In genomic region chr13:74819549-74819948, GRCh38 we compare ENCODE assay signal across 19 cellular contexts.
DNase-seq lines count a peak whose midpoint lies in the region; ATAC-seq, FAIRE-seq and TF ChIP-seq lines count a peak whose summit lies in the region.
"Had no signal": no experiment of that assay in that cellular context is flagged by ENCODE, and none has a peak within 500 bp of the region (broad histone marks: within the 10 kb centered on the region; RNA-seq: fewer than 3 reads in every experiment).

No MANE protein-coding gene starts in this region.

- no peaks in the 10 kb centered on the region for H3K27me3 ChIP-seq in bronchial epithelial cell (ENCODE audit: control insufficient read depth, insufficient read depth, low read length)
- H3K27me3 ChIP-seq: BE2C had no signal

- H3K4me1 Mint-ChIP-seq in T-helper 17 cell: no peaks in the 10 kb centered on the region
- H3K4me1 Mint-ChIP-seq: CD4-positive, CD25-positive, alpha-beta regulatory T cell had no signal

- no TSS peak for BruUV-seq in OCI-LY7 (replicated peaks; lab: Mats Ljungman, UMichigan)

- H3K36me3 ChIP-seq in bronchial epithelial cell (ENCODE audit: control insufficient read depth, insufficient read depth, low read length) (no peaks in the 10 kb centered on the region), OCI-LY7 (ENCODE audit: insufficient read depth, low read length) (no peaks in the 10 kb centered on the region)
- H3K36me3 ChIP-seq: BE2C, HAP-1 had no signal

- no peaks in the 10 kb centered on the region for H3K4me1 ChIP-seq in OCI-LY7 (ENCODE audit: insufficient read depth, low read length, poor library complexity, severe bottlenecking)
- H3K4me1 ChIP-seq: BE2C, HAP-1 had no signal

- POLR2A ChIA-PET in OCI-LY7 (lab: Charles Lee): no interaction called here

- H3K27me3 Mint-ChIP-seq in T-helper 17 cell: peaks cover 11% of the 10 kb centered on the region

- no peaks in the 10 kb centered on the region for H3K9me2 ChIP-seq in OCI-LY7 (ENCODE audit: insufficient read depth, low read length)

- H3K27ac Mint-ChIP-seq in T-helper 17 cell: no peak overlapping the region

- intact Hi-C loops in OCI-LY7 (cut with micrococcal nuclease; ENCODE audit: unreplicated experiment): no loop called here

- no peak overlapping the region for H2AFZ ChIP-seq in OCI-LY7 (ENCODE audit: low read length)
- H2AFZ ChIP-seq: GM23248 had no signal

- H3K9me3 ChIP-seq in OCI-LY7 (ENCODE audit: low read length): no peaks in the 10 kb centered on the region
- no peaks in the 10 kb centered on the region for H3K9me3 ChIP-seq in T-helper 17 cell (ENCODE audit: control insufficient read depth, low read length, poor library complexity, severe bottlenecking)
- H3K9me3 ChIP-seq: BE2C, HAP-1 had no signal

- FAIRE-seq in bronchial epithelial cell (lab: Jason Lieb, UNC): no peak
- FAIRE-seq: A204.1, GM19239 had no signal

- in situ Hi-C loops in SK-MEL-5 (cut with HindIII; ENCODE audit: low pct_unique_long_range_greater_than_20kb, low sequenced_read_pairs): no loop called here

- no peak for ATAC-seq in T-helper 17 cell
- ATAC-seq: GM12878 had no signal

- no peak for TF ChIP-seq CTCF in bronchial epithelial cell (IDR thresholded peaks at IDR 0.05; ENCODE audit: insufficient read depth, low read length, severe bottlenecking)
- no peak for TF ChIP-seq CTCF in fibroblast of the aortic adventitia (IDR thresholded peaks at IDR 0.05; ENCODE audit: insufficient read depth, low read length)
- TF ChIP-seq CTCF in OCI-LY7 (conservative IDR thresholded peaks at IDR 0.05; ENCODE audit: low read length): no peak

- H3K4me3 Mint-ChIP-seq in T-helper 17 cell: no peak overlapping the region

- H3K4me2 ChIP-seq in OCI-LY7 (ENCODE audit: low read length): no peak overlapping the region

- peak; percentile 52 for DNase-seq in SK-MEL-5 (ENCODE audit: low read depth, low spot score)
- DNase-seq in bronchial epithelial cell (ENCODE audit: low read depth): peak; percentile 23
- peak; percentile 21 for DNase-seq in fibroblast of the aortic adventitia (ENCODE audit: low read depth)
- DNase-seq in renal cortical epithelial cell (ENCODE audit: low read depth): peak; percentile 19
- no peak for DNase-seq in OCI-LY7 (ENCODE audit: low spot score)
- DNase-seq in T-helper 17 cell: no peak
- DNase-seq in NCI-H1694 treated with DMSO at 0.1 percent for 48 hours (lab: John Stamatoyannopoulos, UW): no peak
- DNase-seq: ACHN; BE2C; C1 segment of cervical spinal cord; Calu3; CD4-positive, CD25-positive, alpha-beta regulatory T cell; DMS79 treated with DMSO at 0.1 percent for 48 hours; GF-D8; GM23248 had no signal

- H3K27ac ChIP-seq in OCI-LY7 (ENCODE audit: low read depth, low read length, poor library complexity, severe bottlenecking): no peak overlapping the region
- H3K27ac ChIP-seq: GM23248 had no signal

- CTCF ChIA-PET in OCI-LY7 (lab: Charles Lee; ENCODE audit: unreplicated experiment): no interaction called here

- no peak overlapping the region for H3K4me3 ChIP-seq in bronchial epithelial cell (ENCODE audit: low read depth, low read length)
- no peak overlapping the region for H3K4me3 ChIP-seq in fibroblast of the aortic adventitia (ENCODE audit: low read depth, low read length)
- no peak overlapping the region for H3K4me3 ChIP-seq in OCI-LY7 (ENCODE audit: low read depth, low read length, poor library complexity, severe bottlenecking)
- H3K4me3 ChIP-seq: GM12878, GM23248, HAP-1 had no signal

- no peaks in the 10 kb centered on the region for H3K79me2 ChIP-seq in OCI-LY7 (ENCODE audit: insufficient read depth, low read depth, low read length)

- no peaks in the 10 kb centered on the region for H3K36me3 Mint-ChIP-seq in T-helper 17 cell (ENCODE audit: low read depth)
- H3K36me3 Mint-ChIP-seq: CD4-positive, CD25-positive, alpha-beta regulatory T cell had no signal

- H4K20me1 ChIP-seq in OCI-LY7 (ENCODE audit: insufficient read depth, low read length): no peaks in the 10 kb centered on the region

Comparison
In these comparisons a context has a peak if more than half of its experiments do, and no peak if none do; other contexts are left out.
1. DNase-seq: peak in SK-MEL-5 (single experiment), bronchial epithelial cell (single experiment), fibroblast of the aortic adventitia (single experiment) and renal cortical epithelial cell (single experiment); none in OCI-LY7 (single experiment), T-helper 17 cell (0 of 3) and NCI-H1694 treated with DMSO at 0.1 percent for 48 hours (single experiment).